In genomic region chr4:8537041-8537461, GRCh38 we compare ENCODE assay signal across 9 cellular contexts. TPM values are rescaled to one million over a fixed set of nuclear protein-coding genes. Genes with fewer than 3 reads are reported as not detected.
DNase-seq lines count a peak whose midpoint lies in the region; ATAC-seq, FAIRE-seq and TF ChIP-seq lines count a peak whose summit lies in the region.
"Had no signal": no experiment of that assay in that cellular context is flagged by ENCODE, and none has a peak within 500 bp of the region (broad histone marks: within the 10 kb centered on the region; RNA-seq: fewer than 3 reads in every experiment).

No MANE protein-coding gene starts in this region.

- H3K9me3 ChIP-seq in AG04450 (ENCODE audit: control insufficient read depth, insufficient read depth, low read length) (no peaks in the 10 kb centered on the region; the same call in 1 of the 2 replicates), hepatocyte (ENCODE audit: low read depth) (no peaks in the 10 kb centered on the region), uterus (no peaks in the 10 kb centered on the region)

- 45% methylated on average over 9 of the region's 9 CpGs for WGBS in hepatocyte (ENCODE audit: low lambda C conversion rate, missing lambda C conversion rate)

- DNase-seq in AG04450 (ENCODE audit: low read depth, low spot score) (peak; percentile 76), H54 (ENCODE audit: insufficient read length, low spot score) (peak; percentile 61), hepatocyte (ENCODE audit: low spot score) (peak; percentile 73), uterus (peak; percentile 59 to 70), NCI-H82 treated with DMSO at 0.1 percent for 48 hours (lab: John Stamatoyannopoulos, UW; ENCODE audit: unreplicated experiment) (no peak), GM10266 (ENCODE audit: extremely low spot score) (no peak)
- DNase-seq in stimulated activated naive CD8-positive, alpha-beta T cell treated with anti-CD3 and anti-CD28 coated beads, Interleukin-15, amount 100 ng/mL, for 72 hours, result no peak

- H3K36me3 ChIP-seq in hepatocyte (replicated peaks; ENCODE audit: insufficient read depth, low read depth), result no peaks in the 10 kb centered on the region
- no peaks in the 10 kb centered on the region for H3K36me3 ChIP-seq in uterus

- H3K9me2 ChIP-seq in hepatocyte (replicated peaks; ENCODE audit: insufficient read depth), result no peaks in the 10 kb centered on the region

- peak overlapping the region; percentile 4 for H3K27ac ChIP-seq in AG04450 (ENCODE audit: low read depth, low read length)
- H3K27ac ChIP-seq in hepatocyte, result no peak overlapping the region
- no peak overlapping the region for H3K27ac ChIP-seq in uterus

- no peaks in the 10 kb centered on the region for H4K20me1 ChIP-seq in hepatocyte (ENCODE audit: insufficient read depth, poor library complexity, severe bottlenecking)

- H3K4me1 Mint-ChIP-seq in stimulated activated naive CD8-positive, alpha-beta T cell treated with anti-CD3 and anti-CD28 coated beads, Interleukin-15, amount 100 ng/mL, for 72 hours, result peaks cover 9% of the 10 kb centered on the region

- CTCF ChIA-PET in AG04450 (lab: Charles Lee), result interaction anchor here (1.6 kb wide), 1 partner anchor 68 kb away, joined by 4 read pairs; no protein-coding TSS in a partner anchor

- no peak overlapping the region for H3K4me2 ChIP-seq in hepatocyte

- H3K27me3 ChIP-seq in AG04450 (ENCODE audit: control insufficient read depth, insufficient read depth, low read length), result peaks cover 3% of the 10 kb centered on the region
- no peaks in the 10 kb centered on the region for H3K27me3 ChIP-seq in hepatocyte
- no peaks in the 10 kb centered on the region for H3K27me3 ChIP-seq in uterus

- FAIRE-seq in H54 (lab: Jason Lieb, UNC), result peak; percentile 33

- H3K4me3 Mint-ChIP-seq in stimulated activated naive CD8-positive, alpha-beta T cell treated with anti-CD3 and anti-CD28 coated beads, Interleukin-15, amount 100 ng/mL, for 72 hours, result no peak overlapping the region
- H3K4me3 Mint-ChIP-seq: activated T-cell treated with anti-CD3 and anti-CD28 coated beads, Interleukin-2, amount 50 U/mL, for 72 hours had no signal

- intact Hi-C loops in uterus (cut with DNase I; ENCODE audit: low total_unique reads), result no loop called here

- H2AFZ ChIP-seq in hepatocyte, result no peak overlapping the region

- no peaks in the 10 kb centered on the region for H3K79me2 ChIP-seq in hepatocyte

- ATAC-seq in SK-N-SH treated with all-trans-retinoic acid at 6 μM for 48 hours, result peak; percentile 85
- no peak for ATAC-seq in stimulated activated naive CD8-positive, alpha-beta T cell treated with anti-CD3 and anti-CD28 coated beads, Interleukin-15, amount 100 ng/mL, for 72 hours
- ATAC-seq: activated T-cell treated with anti-CD3 and anti-CD28 coated beads, Interleukin-2, amount 50 U/mL, for 72 hours had no signal

- H3K27me3 Mint-ChIP-seq in stimulated activated naive CD8-positive, alpha-beta T cell treated with anti-CD3 and anti-CD28 coated beads, Interleukin-15, amount 100 ng/mL, for 72 hours, result peaks cover 9% of the 10 kb centered on the region

- H3K9me3 Mint-ChIP-seq in stimulated activated naive CD8-positive, alpha-beta T cell treated with anti-CD3 and anti-CD28 coated beads, Interleukin-15, amount 100 ng/mL, for 72 hours, result peaks cover 9 to 20% of the 10 kb centered on the region in 2 donors

- H3K4me3 ChIP-seq in AG04450 (ENCODE audit: low read depth, low read length) (no peak overlapping the region), hepatocyte (no peak overlapping the region), uterus (no peak overlapping the region)

- POLR2A ChIA-PET in AG04450 (lab: Yijun Ruan, JAX), result interaction anchor here (1.0 kb wide), 1 partner anchor 64 kb away, joined by 3 read pairs; no protein-coding TSS in a partner anchor

- no peak for TF ChIP-seq POLR2A in H54 (IDR thresholded peaks at IDR 0.05; ENCODE audit: low read depth, low read length)
- TF ChIP-seq POLR2A in uterus (IDR thresholded peaks at IDR 0.05), result no peak

- TF ChIP-seq CTCF in AG04450 (IDR thresholded peaks at IDR 0.05; ENCODE audit: low read depth, low read length), result no peak
- no peak for TF ChIP-seq CTCF in hepatocyte (IDR thresholded peaks at IDR 0.05; ENCODE audit: poor library complexity)
- no peak for TF ChIP-seq CTCF in uterus (IDR thresholded peaks at IDR 0.05)
- TF ChIP-seq CTCF in GM10266 (IDR thresholded peaks at IDR 0.05; ENCODE audit: control insufficient read depth, insufficient read depth, low read depth, missing control alignments), result no peak

- H3K4me1 ChIP-seq in hepatocyte (ENCODE audit: insufficient read depth) (peaks cover 17% of the 10 kb centered on the region), uterus (no peaks in the 10 kb centered on the region)

- no peak overlapping the region for H3K27ac Mint-ChIP-seq in stimulated activated naive CD8-positive, alpha-beta T cell treated with anti-CD3 and anti-CD28 coated beads, Interleukin-15, amount 100 ng/mL, for 72 hours
- H3K27ac Mint-ChIP-seq: activated T-cell treated with anti-CD3 and anti-CD28 coated beads, Interleukin-2, amount 50 U/mL, for 72 hours had no signal

TF ChIP-seq in SK-N-SH treated with all-trans-retinoic acid at 6 μM for 48 hours, 23 proteins besides CTCF, POLR2A, EP300 and RAD21:
- TF ChIP-seq ZFP3 (CRISPR knock-in tag; IDR thresholded peaks at IDR 0.05) (0 out of 2 replicates have a peak, but pooled peaks have one; percentile 61), ZNF8 (CRISPR knock-in tag; IDR thresholded peaks at IDR 0.05) (no peak)
TF ChIP-seq in SK-N-SH treated with all-trans-retinoic acid at 6 μM for 48 hours: peak in this region for 1.

RNA-seq across cellular contexts. Expression of gene GPR78, which starts 43.1 kb away (rescaled TPM):
- polyA plus RNA-seq in AG04450 (2011; rRNA removed) (0.07 and 0.14 TPM in 2 replicates), hepatocyte (0.28 and 0.57 TPM in 2 replicates)
- polyA minus RNA-seq in AG04450 (2011; rRNA and poly(A)+ RNA removed), result 0.28 and 0.30 TPM in 2 replicates
- total RNA-seq in hepatocyte (0.36 and 1.0 TPM in 2 replicates), uterus (1 to 10 TPM in 1 of 4 donors, under 1 TPM in 1, not detected in 2; 0.43 to 2.1 TPM)
- total RNA-seq: activated T-cell treated with anti-CD3 and anti-CD28 coated beads, Interleukin-2, amount 50 U/mL, for 72 hours had no signal

RNA-seq across cellular contexts. Expression of gene CPZ, which starts 55.5 kb away (rescaled TPM):
- polyA plus RNA-seq in AG04450 (2011; rRNA removed) (6.4 and 8.3 TPM in 2 replicates), hepatocyte (113 and 148 TPM in 2 replicates)
- polyA minus RNA-seq in AG04450 (2011; rRNA and poly(A)+ RNA removed), result 1.6 and 1.9 TPM in 2 replicates
- total RNA-seq in hepatocyte (25.3 and 34.8 TPM in 2 replicates), uterus (10 to 100 TPM in 1 of 4 donors, 1 to 10 TPM in 2, under 1 TPM in 1; 0.29 to 45.8 (median 5.4) TPM)
- total RNA-seq: activated T-cell treated with anti-CD3 and anti-CD28 coated beads, Interleukin-2, amount 50 U/mL, for 72 hours had no signal

Comparison
In these comparisons a context has a peak if more than half of its experiments do, and no peak if none do; other contexts are left out.
1. DNase-seq: peak in AG04450 (single experiment), H54 (single experiment), hepatocyte (single experiment) and uterus (2 of 2); none in stimulated activated naive CD8-positive, alpha-beta T cell treated with anti-CD3 and anti-CD28 coated beads, Interleukin-15, amount 100 ng/mL, for 72 hours (0 of 2), NCI-H82 treated with DMSO at 0.1 percent for 48 hours (single experiment) and GM10266 (single experiment).